Comparison of ENCODE assay signal across 20 cellular contexts in the genomic region with DNA sequence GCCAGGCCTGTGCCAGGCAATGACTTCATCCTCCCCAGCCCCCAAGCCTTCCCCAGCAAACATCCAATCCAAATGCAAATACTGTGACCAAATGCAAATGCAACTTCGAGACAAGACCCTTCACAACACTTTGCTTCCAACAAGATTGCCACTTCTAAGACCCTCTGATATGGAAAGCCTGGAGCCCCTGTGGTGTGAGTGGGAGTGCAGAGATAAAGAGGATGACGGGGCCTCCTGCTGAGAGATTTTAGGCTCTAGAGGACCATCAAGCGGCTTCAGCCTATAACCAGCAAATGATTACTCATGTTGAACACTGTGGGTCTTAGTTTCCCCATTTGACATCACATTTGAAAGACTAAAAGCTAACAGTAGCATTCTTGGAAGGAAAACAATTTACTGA. TPM values are rescaled to one million over a fixed set of nuclear protein-coding genes. Genes with fewer than 3 reads are reported as not detected.
DNase-seq lines count a peak whose midpoint lies in the region; ATAC-seq and TF ChIP-seq lines count a peak whose summit lies in the region.
"Had no signal": no experiment of that assay in that cellular context is flagged by ENCODE, and none has a peak within 500 bp of the region (broad histone marks: within the 10 kb centered on the region; RNA-seq: fewer than 3 reads in every experiment).

No MANE protein-coding gene starts in this region.

- no peak overlapping the region for H3K27ac ChIP-seq in right atrium auricular region
- H3K27ac ChIP-seq: BLaER1, C4-2B had no signal

- H3K36me3 ChIP-seq in right atrium auricular region, result no peaks in the 10 kb centered on the region
- H3K36me3 ChIP-seq: BLaER1 had no signal

- intact Hi-C loops in Right ventricle myocardium superior (cut with DNase I), result loop anchor here (10.0 kb wide), 1 partner anchor 598 kb away; no protein-coding TSS in a partner anchor

- peaks cover 0 to 16% of the 10 kb centered on the region in 2 donors for H3K9me3 ChIP-seq in right atrium auricular region

- peaks cover 18% of the 10 kb centered on the region for H3K27me3 Mint-ChIP-seq in type B pancreatic cell
- H3K27me3 Mint-ChIP-seq: CD4-positive, CD25-positive, alpha-beta regulatory T cell had no signal

- TF ChIP-seq CTCF in right atrium auricular region (IDR thresholded peaks at IDR 0.05), result no peak
- no peak for TF ChIP-seq CTCF in type B pancreatic cell (conservative IDR thresholded peaks at IDR 0.05)

- no peaks in the 10 kb centered on the region for H3K27me3 ChIP-seq in right atrium auricular region
- H3K27me3 ChIP-seq: BLaER1 had no signal

- no peaks in the 10 kb centered on the region for H3K4me1 Mint-ChIP-seq in type B pancreatic cell (ENCODE audit: unreplicated experiment)
- H3K4me1 Mint-ChIP-seq: B cell; CD4-positive, CD25-positive, alpha-beta regulatory T cell had no signal

- H3K36me3 Mint-ChIP-seq in type B pancreatic cell, result no peaks in the 10 kb centered on the region
- H3K36me3 Mint-ChIP-seq: CD4-positive, CD25-positive, alpha-beta regulatory T cell; CD8-positive, alpha-beta T cell had no signal

- H3K4me3 Mint-ChIP-seq in type B pancreatic cell, result no peak overlapping the region
- H3K4me3 Mint-ChIP-seq: B cell; CD4-positive, CD25-positive, alpha-beta regulatory T cell; CD8-positive, alpha-beta T cell had no signal

- H3K9me3 Mint-ChIP-seq in type B pancreatic cell, result peaks cover 15% of the 10 kb centered on the region

- H3K4me3 ChIP-seq in right atrium auricular region, result no peak overlapping the region
- H3K4me3 ChIP-seq: BLaER1 had no signal

- ATAC-seq in Right ventricle myocardium superior (ENCODE audit: poor library complexity) (no peak), GM19467 (IDR thresholded peaks at IDR 0.05; ENCODE audit: unreplicated experiment) (no peak)
- ATAC-seq: CD8-positive, alpha-beta T cell had no signal

- H3K4me1 ChIP-seq in right atrium auricular region, result no peaks in the 10 kb centered on the region
- H3K4me1 ChIP-seq: BLaER1 had no signal

- H3K27ac Mint-ChIP-seq in type B pancreatic cell, result no peak overlapping the region
- H3K27ac Mint-ChIP-seq: B cell; CD4-positive, CD25-positive, alpha-beta regulatory T cell; CD8-positive, alpha-beta T cell had no signal

- DNase-seq in right atrium auricular region (ENCODE audit: low spot score) (peak; percentile 13), Right ventricle myocardium superior (no peak), ecto neural progenitor cell (ENCODE audit: low spot score) (peak; percentile 26), islet precursor cell (peak; percentile 26), type B pancreatic cell (ENCODE audit: extremely low spot score, unreplicated experiment) (peak; percentile 13), SHP77 (lab: John Stamatoyannopoulos, UW) (no peak), glomerular visceral epithelial cell (ENCODE audit: extremely low spot score) (no peak)
- DNase-seq: CD4-positive, CD25-positive, alpha-beta regulatory T cell; CD8-positive, alpha-beta T cell; DMS53; DMS79 treated with DMSO at 0.1 percent for 48 hours; GF-D8; H7; HCEC 1CT had no signal

RNA-seq across cellular contexts. Expression of gene GABRP, which starts 46.6 kb away (rescaled TPM):
- total RNA-seq in right atrium auricular region, result under 1 TPM in 1 of 2 donors, not detected in 1; 0.16 TPM
- total RNA-seq in Right ventricle myocardium superior, result 0.13 TPM
- total RNA-seq in type B pancreatic cell (ENCODE audit: low replicate concordance), result 55.6 and 198 TPM in 2 replicates
- total RNA-seq: A172; B cell; CD4-positive, CD25-positive, alpha-beta regulatory T cell; CD8-positive, alpha-beta T cell; G401 had no signal

Comparison
In these comparisons a context has a peak if more than half of its experiments do, and no peak if none do; other contexts are left out.
1. DNase-seq: peak in right atrium auricular region (single experiment), ecto neural progenitor cell (single experiment), islet precursor cell (single experiment) and type B pancreatic cell (single experiment); none in Right ventricle myocardium superior (single experiment), SHP77 (0 of 2) and glomerular visceral epithelial cell (single experiment).
2. RNA of gene GABRP, which starts 46.6 kb away (total RNA-seq): 55.6 to 198 TPM in type B pancreatic cell; 0.16 TPM in right atrium auricular region and 0.13 TPM in Right ventricle myocardium superior (single experiment); every median in the first group is over 10 times any median in the second.